In the genomic region with DNA sequence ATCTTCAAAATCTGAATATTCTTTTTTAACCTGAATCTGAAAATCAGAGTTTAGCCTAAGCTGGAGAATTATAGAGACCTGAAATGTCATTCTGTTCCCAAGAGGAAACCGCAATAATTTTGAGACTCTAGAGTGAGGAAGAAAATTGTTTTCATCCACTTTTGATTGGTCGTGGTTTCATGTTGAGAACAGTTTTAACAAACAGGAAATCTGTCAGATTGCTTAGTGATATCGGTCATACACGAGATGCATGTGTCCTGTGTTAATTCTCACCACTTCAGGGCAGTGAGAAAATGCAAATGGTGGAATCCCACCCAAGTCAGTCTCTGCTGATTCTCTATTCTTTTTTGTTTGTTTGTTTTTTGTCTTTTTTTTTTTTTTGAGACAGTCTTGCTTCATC, we compare ENCODE assay signal across 24 cellular contexts.
A peak's percentile ranks its signal among the peaks of the same experiment; 100 is the strongest.
DNase-seq lines count a peak whose midpoint lies in the region; ATAC-seq and TF ChIP-seq lines count a peak whose summit lies in the region.
"Had no signal": no experiment of that assay in that cellular context is flagged by ENCODE, and none has a peak within 500 bp of the region (broad histone marks: within the 10 kb centered on the region; RNA-seq: fewer than 3 reads in every experiment).

No MANE protein-coding gene starts in this region.

- H3K4me1 Mint-ChIP-seq in CD4-positive, alpha-beta T cell (ENCODE audit: low read depth) = peaks cover 31% of the 10 kb centered on the region

- H3K9ac ChIP-seq in BLaER1 = no peak overlapping the region
- no peak overlapping the region for H3K9ac ChIP-seq in Loucy (ENCODE audit: low read depth, low read length, poor library complexity, severe bottlenecking)
- H3K9ac ChIP-seq: GM23248 had no signal

- 0 out of 2 replicates have a peak, but pooled peaks cover 6% of the 10 kb centered on the region for H3K36me3 ChIP-seq in BLaER1
- no peaks in the 10 kb centered on the region for H3K36me3 ChIP-seq in Loucy (ENCODE audit: insufficient read depth, low read length)
- no peaks in the 10 kb centered on the region for H3K36me3 ChIP-seq in effector memory CD4-positive, alpha-beta T cell (ENCODE audit: control insufficient read depth, insufficient read depth, low read length)
- no peaks in the 10 kb centered on the region for H3K36me3 ChIP-seq in brain microvascular endothelial cell (replicated peaks)
- H3K36me3 ChIP-seq: tibial artery had no signal

- H3K27me3 ChIP-seq in BLaER1 = no peaks in the 10 kb centered on the region
- no peaks in the 10 kb centered on the region for H3K27me3 ChIP-seq in CD4-positive, alpha-beta T cell (ENCODE audit: control insufficient read depth, insufficient read depth, low read length)
- no peaks in the 10 kb centered on the region for H3K27me3 ChIP-seq in Loucy (ENCODE audit: insufficient read depth, low read length, poor library complexity, severe bottlenecking)
- H3K27me3 ChIP-seq in effector memory CD4-positive, alpha-beta T cell (replicated peaks; ENCODE audit: control insufficient read depth, insufficient read depth, low read length, poor library complexity, severe bottlenecking) = no peaks in the 10 kb centered on the region
- no peaks in the 10 kb centered on the region for H3K27me3 ChIP-seq in brain microvascular endothelial cell (replicated peaks)
- H3K27me3 ChIP-seq: tibial artery had no signal

- H3K27me3 Mint-ChIP-seq in CD4-positive, alpha-beta T cell = no peaks in the 10 kb centered on the region

- ATAC-seq in CD4-positive, alpha-beta T cell (ENCODE audit: poor library complexity) = peak; percentile 42
- ATAC-seq in GM19467 (IDR thresholded peaks at IDR 0.05; ENCODE audit: unreplicated experiment) = no peak
- ATAC-seq: stimulated activated naive CD8-positive, alpha-beta T cell treated with anti-CD3 and anti-CD28 coated beads, Interleukin-15, amount 100 ng/mL, for 72 hours had no signal

- peaks cover 15% of the 10 kb centered on the region for H3K9me3 Mint-ChIP-seq in CD4-positive, alpha-beta T cell

- intact Hi-C loops in CD4-positive, alpha-beta T cell (cut with DNase I, micrococcal nuclease) = no loop called here
- intact Hi-C loops in lower leg skin (cut with DNase I; ENCODE audit: low total_unique reads) = no loop called here

- H2AFZ ChIP-seq in Loucy (ENCODE audit: low read length) = no peak overlapping the region
- H2AFZ ChIP-seq: GM23248 had no signal

- H3K9me3 ChIP-seq in BLaER1 (peaks cover 57% of the 10 kb centered on the region), Loucy (ENCODE audit: insufficient read depth, low read depth, low read length) (peaks cover 22% of the 10 kb centered on the region; the same call in 1 of the 2 replicates)
- peaks cover 12% of the 10 kb centered on the region for H3K9me3 ChIP-seq in CD4-positive, alpha-beta T cell (ENCODE audit: control insufficient read depth, low read length)
- H3K9me3 ChIP-seq in effector memory CD4-positive, alpha-beta T cell (ENCODE audit: control insufficient read depth, low read length) = no peaks in the 10 kb centered on the region

- H3K27ac ChIP-seq in BLaER1 (no peak overlapping the region), brain microvascular endothelial cell (no peak overlapping the region)
- H3K27ac ChIP-seq in CD4-positive, alpha-beta T cell (ENCODE audit: low read depth, low read length) = no peak overlapping the region
- H3K27ac ChIP-seq in effector memory CD4-positive, alpha-beta T cell (ENCODE audit: insufficient read depth, low read length, poor library complexity, severe bottlenecking) = peak overlapping the region; percentile 57
- H3K27ac ChIP-seq: GM23248, tibial artery, VCaP had no signal

- H3K27ac Mint-ChIP-seq in CD4-positive, alpha-beta T cell = peak overlapping the region; percentile 79
- H3K27ac Mint-ChIP-seq: HFFc6; stimulated activated naive CD8-positive, alpha-beta T cell treated with anti-CD3 and anti-CD28 coated beads, Interleukin-15, amount 100 ng/mL, for 72 hours had no signal

- TF ChIP-seq CTCF in CD4-positive, alpha-beta T cell (IDR thresholded peaks at IDR 0.05) = no peak
- no peak for TF ChIP-seq CTCF in Loucy (conservative IDR thresholded peaks at IDR 0.05; ENCODE audit: low read length)
- TF ChIP-seq CTCF in brain microvascular endothelial cell (IDR thresholded peaks at IDR 0.05; ENCODE audit: low read depth, low read length, missing control alignments) = no peak
- no peak for TF ChIP-seq CTCF in lower leg skin (IDR thresholded peaks at IDR 0.05)

- POLR2A ChIA-PET in CD4-positive, alpha-beta T cell (lab: Charles Lee) = interaction anchor here (1.0 to 1.2 kb wide), 2 partner anchors 10 to 13 kb away, joined by 4 read pairs; no protein-coding TSS in a partner anchor

- H3K4me1 ChIP-seq in BLaER1 = peaks cover 13% of the 10 kb centered on the region
- peaks cover 12% of the 10 kb centered on the region for H3K4me1 ChIP-seq in Loucy (ENCODE audit: insufficient read depth, low read length, poor library complexity, severe bottlenecking)
- peaks cover 8% of the 10 kb centered on the region for H3K4me1 ChIP-seq in effector memory CD4-positive, alpha-beta T cell (ENCODE audit: control insufficient read depth, insufficient read depth, low read length, poor library complexity, severe bottlenecking)
- H3K4me1 ChIP-seq: Caco-2, tibial artery had no signal

- peak overlapping the region; percentile 31 for H3K4me2 ChIP-seq in BLaER1
- H3K4me2 ChIP-seq in Loucy (ENCODE audit: low read depth, low read length, poor library complexity, severe bottlenecking) = peak overlapping the region; percentile 35

- no peaks in the 10 kb centered on the region for H3K79me2 ChIP-seq in Loucy (ENCODE audit: insufficient read depth, low read length)

- H3K4me3 ChIP-seq in BLaER1 (no peak overlapping the region), Loucy (ENCODE audit: low read length, poor library complexity, severe bottlenecking) (peak overlapping the region; percentile 9), brain microvascular endothelial cell (ENCODE audit: low read depth, low read length) (no peak overlapping the region), lower leg skin (ENCODE audit: low read depth, poor library complexity, severe bottlenecking) (no peak overlapping the region)
- no peak overlapping the region for H3K4me3 ChIP-seq in effector memory CD4-positive, alpha-beta T cell (ENCODE audit: insufficient read depth, low read depth, low read length, poor library complexity, severe bottlenecking)
- H3K4me3 ChIP-seq: GM23248, tibial artery had no signal

- CTCF ChIA-PET in CD4-positive, alpha-beta T cell (lab: Charles Lee) = no interaction called here

- DNase-seq in CD4-positive, alpha-beta T cell = no peak
- DNase-seq in effector memory CD4-positive, alpha-beta T cell = no peak
- DNase-seq in brain microvascular endothelial cell = no peak
- DNase-seq in lower leg skin (ENCODE audit: low spot score in 2 of 2) = no peak
- DNase-seq: activated gamma-delta T cell; anterior cingulate cortex; Caco-2; dermis blood vessel endothelial cell; DND-41; glutamatergic neuron; GM23248; HFFc6; kidney glomerular epithelial cell; NCI-H1105; NCI-H2029; NCI-H82; SIG-M5; stimulated activated CD4-positive, alpha-beta T cell treated with anti-CD3 and anti-CD28 coated beads, Interleukin-4, amount 100 ng/mL, for 4 hours; stimulated activated naive CD8-positive, alpha-beta T cell treated with anti-CD3 and anti-CD28 coated beads, Interleukin-15, amount 100 ng/mL, for 72 hours; tibial artery had no signal

- no peaks in the 10 kb centered on the region for H3K9me2 ChIP-seq in Loucy (replicated peaks; ENCODE audit: low read depth, low read length)

- H4K20me1 ChIP-seq in BLaER1 (no peaks in the 10 kb centered on the region), Loucy (ENCODE audit: insufficient read depth, low read length, poor library complexity, severe bottlenecking) (no peaks in the 10 kb centered on the region)

- 0 out of 2 replicates have a peak, but pooled peaks cover 2% of the 10 kb centered on the region for H3F3A ChIP-seq in Loucy (ENCODE audit: low read depth)

- no peak for TF ChIP-seq POLR2A in lower leg skin (IDR thresholded peaks at IDR 0.05)

- 66 to 67% methylated on average over 4 of the region's 4 CpGs for WGBS in lower leg skin, 2 donors

- H3K4me3 Mint-ChIP-seq in CD4-positive, alpha-beta T cell = peak overlapping the region; percentile 55
- H3K4me3 Mint-ChIP-seq: HFFc6; stimulated activated naive CD8-positive, alpha-beta T cell treated with anti-CD3 and anti-CD28 coated beads, Interleukin-15, amount 100 ng/mL, for 72 hours had no signal

- in situ Hi-C loops in brain microvascular endothelial cell (cut with HindIII; ENCODE audit: low pct_ligation_motif_present, low sequenced_read_pairs) = no loop called here

- peaks cover 61% of the 10 kb centered on the region for H3K36me3 Mint-ChIP-seq in CD4-positive, alpha-beta T cell (ENCODE audit: low read depth)
